ENCODE assay signal across 8 cellular contexts in the genomic region with DNA sequence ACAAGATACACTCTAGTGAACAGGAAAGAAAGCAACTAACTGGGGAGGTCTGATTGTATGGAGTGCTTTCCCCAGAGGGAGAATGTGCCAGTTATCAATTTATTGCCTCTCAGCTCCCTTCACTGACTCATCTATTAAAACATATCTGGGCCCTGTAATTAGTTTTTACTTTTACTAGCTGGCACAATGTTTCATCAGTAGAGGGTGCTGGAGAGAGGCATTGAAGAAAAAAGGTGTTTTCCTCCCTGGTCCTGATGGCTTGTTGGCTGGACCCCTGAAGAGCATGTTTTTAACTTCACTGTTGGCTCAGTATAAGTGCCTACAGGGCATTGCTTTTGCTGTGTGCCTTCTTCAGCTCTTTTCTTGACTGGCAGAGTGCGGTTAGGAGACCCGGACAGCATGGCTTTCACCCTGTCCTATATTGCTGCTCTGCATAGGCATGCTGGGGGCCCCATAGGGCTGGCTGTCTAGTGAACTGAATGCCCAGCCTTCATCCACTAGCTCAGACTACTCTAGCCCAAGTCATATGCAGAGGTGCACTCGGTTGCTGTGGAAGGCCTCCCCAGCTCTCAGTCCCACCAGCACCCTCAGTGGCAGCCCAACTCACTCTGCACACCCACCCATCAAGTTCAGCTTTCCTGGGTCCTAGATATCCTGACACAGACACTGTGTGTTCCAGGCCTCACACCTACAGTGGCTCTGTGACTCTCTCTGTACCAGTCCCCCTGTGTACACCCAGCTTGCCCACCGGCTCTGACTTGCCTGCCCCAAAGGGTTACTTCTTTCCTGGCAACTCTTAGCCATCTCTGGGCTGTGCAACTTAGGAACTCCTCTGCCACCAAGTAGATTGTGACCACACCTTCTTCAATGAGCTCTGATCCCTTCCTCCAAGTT.
DNase-seq lines count a peak whose midpoint lies in the region; ATAC-seq and TF ChIP-seq lines count a peak whose summit lies in the region.

No MANE protein-coding gene starts in this region.

- peak overlapping the region; percentile 56 for H3K27ac ChIP-seq in naive thymus-derived CD4-positive, alpha-beta T cell (ENCODE audit: low read depth, low read length)

- H3K27ac Mint-ChIP-seq in activated CD8-positive, alpha-beta T cell treated with anti-CD3 and anti-CD28 coated beads for 36 hours: peak overlapping the region; percentile 5
- peak overlapping the region; percentile 70 to 94 (median 86) for H3K27ac Mint-ChIP-seq in naive thymus-derived CD4-positive, alpha-beta T cell

- TF ChIP-seq CTCF in GM12873 (IDR thresholded peaks at IDR 0.05; ENCODE audit: insufficient read depth, low read depth, low read length, missing control alignments): peak; percentile 60
- no peak for TF ChIP-seq CTCF in activated CD8-positive, alpha-beta T cell treated with anti-CD3 and anti-CD28 coated beads for 36 hours (IDR thresholded peaks at IDR 0.05)

- intact Hi-C loops in activated CD8-positive, alpha-beta T cell treated with anti-CD3 and anti-CD28 coated beads for 36 hours (cut with micrococcal nuclease): no loop called here
- intact Hi-C loops in naive thymus-derived CD4-positive, alpha-beta T cell (cut with micrococcal nuclease): loop anchor here in 1 of 2 donors (5.0 kb wide), 1 partner anchor 81 kb away; a partner anchor contains a TSS

- peaks cover 26% of the 10 kb centered on the region for H3K4me1 Mint-ChIP-seq in activated CD8-positive, alpha-beta T cell treated with anti-CD3 and anti-CD28 coated beads for 36 hours (ENCODE audit: low read depth)
- peaks cover 18 to 46% (median 31%) of the 10 kb centered on the region in 7 donors for H3K4me1 Mint-ChIP-seq in naive thymus-derived CD4-positive, alpha-beta T cell

- no peak overlapping the region for H3K4me3 ChIP-seq in naive thymus-derived CD4-positive, alpha-beta T cell (ENCODE audit: low read length)

- H3K4me1 ChIP-seq in naive thymus-derived CD4-positive, alpha-beta T cell (ENCODE audit: control insufficient read depth in 2 of 2, insufficient read depth in 2 of 2, low read length in 2 of 2): peaks cover 6 to 20% of the 10 kb centered on the region in 2 donors

- no peak for ATAC-seq in activated CD8-positive, alpha-beta T cell treated with anti-CD3 and anti-CD28 coated beads for 36 hours
- peak; percentile 22 for ATAC-seq in naive thymus-derived CD4-positive, alpha-beta T cell
- ATAC-seq in GM21825 (IDR thresholded peaks at IDR 0.05; ENCODE audit: unreplicated experiment) (no peak), HG03571 (IDR thresholded peaks at IDR 0.05; ENCODE audit: unreplicated experiment) (no peak)

- peaks cover 17% of the 10 kb centered on the region for H3K36me3 Mint-ChIP-seq in activated CD8-positive, alpha-beta T cell treated with anti-CD3 and anti-CD28 coated beads for 36 hours (ENCODE audit: low read depth)
- H3K36me3 Mint-ChIP-seq in naive thymus-derived CD4-positive, alpha-beta T cell: peaks cover 10 to 33% (median 20%) of the 10 kb centered on the region in 5 donors

- H3K36me3 ChIP-seq in naive thymus-derived CD4-positive, alpha-beta T cell (ENCODE audit: control insufficient read depth in 2 of 3, insufficient read depth in 3 of 3, low read length in 3 of 3): no peaks in the 10 kb centered on the region

- no peak overlapping the region for H3K4me3 Mint-ChIP-seq in activated CD8-positive, alpha-beta T cell treated with anti-CD3 and anti-CD28 coated beads for 36 hours
- peak overlapping the region in 6 of 10 donors; percentile 36 to 77 (median 70) for H3K4me3 Mint-ChIP-seq in naive thymus-derived CD4-positive, alpha-beta T cell

- CTCF ChIA-PET in activated CD8-positive, alpha-beta T cell treated with anti-CD3 and anti-CD28 coated beads for 36 hours (lab: Charles Lee): interaction anchor here (0.7 to 2.3 kb wide), 7 partner anchors 9 to 68 kb away, joined by 3 to 8 read pairs (median 3); no protein-coding TSS in a partner anchor
- CTCF ChIA-PET in naive thymus-derived CD4-positive, alpha-beta T cell (lab: Charles Lee): interaction anchor here (0.5 to 0.6 kb wide), 2 partner anchors 82 to 84 kb away, joined by 3 to 4 read pairs; no protein-coding TSS in a partner anchor

- no peaks in the 10 kb centered on the region for H3K27me3 ChIP-seq in naive thymus-derived CD4-positive, alpha-beta T cell (ENCODE audit: control insufficient read depth in 2 of 2, insufficient read depth in 2 of 2, low read length in 2 of 2)

- peak; percentile 11 for DNase-seq in HCEC 1CT
- DNase-seq in activated CD8-positive, alpha-beta T cell treated with anti-CD3 and anti-CD28 coated beads for 36 hours: no peak
- DNase-seq in naive thymus-derived CD4-positive, alpha-beta T cell: no peak
- DNase-seq in NCI-H526 treated with DMSO at 0.1 percent for 48 hours (lab: John Stamatoyannopoulos, UW): no peak
- no peak for DNase-seq in stimulated activated CD4-positive, alpha-beta T cell treated with anti-CD3 and anti-CD28 coated beads, Interleukin-12 subunit alpha, Interleukin-12 subunit beta, amount 100 ng/mL, for 4 hours

- POLR2A ChIA-PET in activated CD8-positive, alpha-beta T cell treated with anti-CD3 and anti-CD28 coated beads for 36 hours (lab: Charles Lee): no interaction called here
- POLR2A ChIA-PET in naive thymus-derived CD4-positive, alpha-beta T cell (lab: Charles Lee): interaction anchor here (0.8 to 0.9 kb wide), 2 partner anchors 47 to 83 kb away, joined by 3 read pairs; no protein-coding TSS in a partner anchor

- no peaks in the 10 kb centered on the region for H3K9me3 Mint-ChIP-seq in activated CD8-positive, alpha-beta T cell treated with anti-CD3 and anti-CD28 coated beads for 36 hours
- peaks cover 0 to 13% (median 6%) of the 10 kb centered on the region in 11 donors for H3K9me3 Mint-ChIP-seq in naive thymus-derived CD4-positive, alpha-beta T cell

- H3K27me3 Mint-ChIP-seq in activated CD8-positive, alpha-beta T cell treated with anti-CD3 and anti-CD28 coated beads for 36 hours: no peaks in the 10 kb centered on the region
- no peaks in the 10 kb centered on the region for H3K27me3 Mint-ChIP-seq in naive thymus-derived CD4-positive, alpha-beta T cell

- H3K9me3 ChIP-seq in naive thymus-derived CD4-positive, alpha-beta T cell (ENCODE audit: control insufficient read depth in 2 of 3, low read length in 3 of 3): no peaks in the 10 kb centered on the region
